In the genomic region with DNA sequence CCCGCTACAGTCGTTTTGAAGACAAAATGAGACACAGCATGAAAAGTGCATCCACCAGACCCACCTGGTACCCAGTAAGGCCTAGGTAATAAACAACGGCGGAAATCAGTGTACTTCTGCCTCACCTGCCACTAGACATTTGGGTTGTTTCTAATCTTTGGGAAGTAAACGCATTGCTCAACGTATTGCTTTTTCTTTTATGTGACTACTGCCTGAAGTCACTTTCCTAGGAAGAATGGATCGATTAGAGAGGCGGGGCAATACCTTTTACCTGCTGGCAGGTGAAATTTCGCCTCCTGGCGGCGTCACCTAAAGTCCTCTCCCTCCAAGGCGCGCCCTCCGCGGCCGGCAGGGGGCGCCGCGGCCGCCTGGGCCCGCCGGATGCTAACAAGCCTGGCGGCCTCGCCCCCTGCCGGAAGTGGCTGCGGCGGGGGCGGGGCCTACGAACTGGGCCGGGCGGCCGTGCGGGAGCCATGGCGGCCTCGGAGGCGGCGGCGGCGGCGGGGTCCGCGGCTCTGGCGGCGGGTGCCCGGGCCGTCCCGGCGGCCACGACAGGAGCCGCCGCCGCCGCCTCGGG, we compare ENCODE assay signal across 8 cellular contexts. TPM values are rescaled to one million over a fixed set of nuclear protein-coding genes. Genes with fewer than 3 reads are reported as not detected.
DNase-seq lines count a peak whose midpoint lies in the region; ATAC-seq, FAIRE-seq and TF ChIP-seq lines count a peak whose summit lies in the region.

ATMIN (plus strand) TSS at position 445 of the 577 bp plus-strand sequence; CDS start at position 474, 29 bp downstream.

- peak; percentile 95 for TF ChIP-seq CTCF in GM12873 (IDR thresholded peaks at IDR 0.05; ENCODE audit: insufficient read depth, low read depth, low read length, missing control alignments)

- H3K9me3 ChIP-seq in right cardiac atrium (ENCODE audit: control insufficient read depth, low read length) = no peaks in the 10 kb centered on the region

- H3K27me3 ChIP-seq in right cardiac atrium (ENCODE audit: control insufficient read depth, insufficient read depth) = no peaks in the 10 kb centered on the region

- DNase-seq in NCI-H146 (lab: John Stamatoyannopoulos, UW) (peak; percentile 86), T-helper 2 cell (peak; percentile 79 to 91 (median 84)), right cardiac atrium (peak; percentile 86 to 96 (median 95)), pulmonary artery endothelial cell (ENCODE audit: low read depth, low spot score) (peak; percentile 29), urothelium cell line (ENCODE audit: low spot score) (peak; percentile 97)

- peak; percentile 92 for ATAC-seq in HG02763 (IDR thresholded peaks at IDR 0.05; ENCODE audit: unreplicated experiment)
- peak; percentile 95 to 96 for ATAC-seq in right cardiac atrium

- H3K27ac ChIP-seq in angular gyrus (ENCODE audit: low read depth, low read length) (peak within 1 kb of the TSS; percentile 29), right cardiac atrium (ENCODE audit: low read length) (peak within 1 kb of the TSS; percentile 86)

- peak within 1 kb of the TSS; percentile 95 for H3K4me3 ChIP-seq in right cardiac atrium (ENCODE audit: low read length)

- intact Hi-C loops in right cardiac atrium (cut with DNase I) = no loop called here

- FAIRE-seq in urothelium cell line (lab: Jason Lieb, UNC) = no peak

- H3K4me1 ChIP-seq in right cardiac atrium (ENCODE audit: control insufficient read depth, insufficient read depth, low read length) = peaks cover 2% of the 10 kb centered on the region

- 5% methylated on average over 54 of the region's 54 CpGs for WGBS in right cardiac atrium

RNA-seq across cellular contexts. Expression of gene ATMIN, which starts in this region (rescaled TPM):
- total RNA-seq in right cardiac atrium = 10 to 100 TPM; 19.9 to 25.7 (median 22.1) TPM
- polyA plus RNA-seq in right cardiac atrium = 9.4 TPM
- 29.9 and 36.6 TPM in 2 replicates for total RNA-seq in pulmonary artery endothelial cell

Comparison
In these comparisons a context has a peak if more than half of its experiments do, and no peak if none do; other contexts are left out.
1. Peak in every context shown above with its lines: DNase-seq, ATAC-seq, H3K4me3 ChIP-seq and H3K27ac ChIP-seq.
2. DNase-seq: peak in every context shown above with its lines; median percentile 97 in urothelium cell line; 95 in right cardiac atrium; 86 in NCI-H146; 84 in T-helper 2 cell; 29 in pulmonary artery endothelial cell.